Comparison of ENCODE assay signal across 8 cellular contexts in the genomic region with DNA sequence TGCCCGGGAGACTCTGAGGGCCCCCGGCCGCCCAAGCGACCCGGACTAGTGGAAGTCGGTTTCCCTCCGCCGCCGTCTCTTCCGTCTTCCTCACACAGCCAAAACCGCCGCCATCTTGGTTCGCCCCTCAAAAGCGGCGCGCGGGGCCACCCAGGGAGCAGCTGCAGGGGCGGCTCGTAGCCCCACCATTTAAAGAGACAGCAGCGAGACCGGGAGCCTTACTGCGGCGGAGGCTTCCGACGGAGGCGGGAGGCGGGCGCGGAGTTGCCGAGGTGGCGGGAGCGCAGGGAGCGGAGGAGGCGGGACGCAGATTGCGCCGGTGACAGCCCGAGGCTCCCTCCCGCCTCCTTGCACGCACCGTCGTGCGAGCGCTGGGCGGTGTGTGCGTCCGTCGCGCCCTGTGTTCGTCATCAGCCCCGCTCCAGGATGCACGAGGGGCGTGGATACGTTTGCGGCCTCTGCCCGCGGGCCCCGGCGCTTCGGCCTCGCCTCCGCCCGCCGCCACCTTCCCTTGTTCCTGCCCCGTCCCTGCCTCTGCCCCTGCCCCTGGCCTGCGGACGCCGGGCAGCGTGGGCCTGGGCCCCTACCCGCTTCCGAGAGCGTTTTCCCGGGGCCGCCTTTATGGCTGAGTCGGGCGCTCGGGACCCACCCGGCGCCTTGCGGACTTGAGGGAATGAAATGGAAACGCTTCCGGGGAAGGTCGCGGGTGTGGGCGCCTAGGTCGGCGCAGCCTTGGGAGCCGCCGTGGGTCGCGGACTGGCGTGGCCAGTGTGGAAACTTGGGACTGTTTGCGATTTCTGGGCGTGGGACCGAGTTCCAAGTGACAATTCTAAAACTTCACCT. TPM values are rescaled to one million over a fixed set of nuclear protein-coding genes. Genes with fewer than 3 reads are reported as not detected.
DNase-seq lines count a peak whose midpoint lies in the region; TF ChIP-seq lines count a peak whose summit lies in the region.

A gene (minus strand): TSS at position 140 of the 843 bp plus-strand sequence. CDS start 663 bp downstream, outside the sequence.

- no peaks in the 10 kb centered on the region for H3K27me3 ChIP-seq in suprapubic skin

- peaks cover 19% of the 10 kb centered on the region for H3K4me1 Mint-ChIP-seq in HFFc6 (ENCODE audit: low read depth)
- peaks cover 26% of the 10 kb centered on the region for H3K4me1 Mint-ChIP-seq in activated naive CD4-positive, alpha-beta T cell treated with anti-CD3 and anti-CD28 coated beads, Interleukin-2, amount 10 ng/mL, durations not matched to agents 7 days and 5 days

- peaks cover 19% of the 10 kb centered on the region for H3K36me3 Mint-ChIP-seq in HFFc6 (ENCODE audit: low read depth)
- H3K36me3 Mint-ChIP-seq in activated naive CD4-positive, alpha-beta T cell treated with anti-CD3 and anti-CD28 coated beads, Interleukin-2, amount 10 ng/mL, durations not matched to agents 7 days and 5 days: peaks cover 36% of the 10 kb centered on the region

- H3K27ac ChIP-seq in SK-N-MC: peak within 1 kb of the TSS; percentile 97
- peak within 1 kb of the TSS; percentile 99 for H3K27ac ChIP-seq in suprapubic skin

- peak; percentile 76 for TF ChIP-seq POLR2A in NB4 (IDR thresholded peaks at IDR 0.05; ENCODE audit: extremely low read depth, insufficient read length)
- TF ChIP-seq POLR2A in suprapubic skin (IDR thresholded peaks at IDR 0.05): peak; percentile 18 to 84

- peak; percentile 84 for DNase-seq in GM04503 (ENCODE audit: low read depth)
- peak; percentile 95 for DNase-seq in HFFc6
- DNase-seq in NB4 (ENCODE audit: low read depth): peak; percentile 98
- DNase-seq in SK-N-MC (ENCODE audit: low read depth, low spot score): peak; percentile 66
- peak; percentile 95 for DNase-seq in activated naive CD4-positive, alpha-beta T cell treated with anti-CD3 and anti-CD28 coated beads, Interleukin-2, amount 10 ng/mL, durations not matched to agents 7 days and 5 days
- DNase-seq in germinal center (ENCODE audit: low spot score): peak; percentile 94
- DNase-seq in nucleus accumbens (lab: John Stamatoyannopoulos, UW): peak; percentile 64 to 100 (median 92)
- DNase-seq in suprapubic skin (ENCODE audit: low spot score in 2 of 2): peak; percentile 95 to 96

- CTCF ChIA-PET in activated naive CD4-positive, alpha-beta T cell treated with anti-CD3 and anti-CD28 coated beads, Interleukin-2, amount 10 ng/mL, durations not matched to agents 7 days and 5 days (lab: Charles Lee): no interaction called here

- H3K36me3 ChIP-seq in SK-N-MC (ENCODE audit: insufficient read depth, low read length) (peaks cover 16% of the 10 kb centered on the region), suprapubic skin (no peaks in the 10 kb centered on the region)

- H3K27ac Mint-ChIP-seq in HFFc6: peak within 1 kb of the TSS; percentile 99
- peak within 1 kb of the TSS; percentile 100 for H3K27ac Mint-ChIP-seq in activated naive CD4-positive, alpha-beta T cell treated with anti-CD3 and anti-CD28 coated beads, Interleukin-2, amount 10 ng/mL, durations not matched to agents 7 days and 5 days

- H3K9ac ChIP-seq in SK-N-MC (ENCODE audit: insufficient read length): peak within 1 kb of the TSS; percentile 99

- H3K4me3 Mint-ChIP-seq in HFFc6: peak within 1 kb of the TSS; percentile 98
- peak within 1 kb of the TSS; percentile 100 for H3K4me3 Mint-ChIP-seq in activated naive CD4-positive, alpha-beta T cell treated with anti-CD3 and anti-CD28 coated beads, Interleukin-2, amount 10 ng/mL, durations not matched to agents 7 days and 5 days

- under 1% methylated on average over 50 of the region's 95 CpGs for WGBS in suprapubic skin

- H3K9me3 ChIP-seq in SK-N-MC (ENCODE audit: low read depth, low read length): no peaks in the 10 kb centered on the region
- H3K9me3 ChIP-seq in suprapubic skin: no peaks in the 10 kb centered on the region

- peaks cover 32% of the 10 kb centered on the region for H3K4me1 ChIP-seq in suprapubic skin

- H3K9me3 Mint-ChIP-seq in HFFc6: no peaks in the 10 kb centered on the region
- H3K9me3 Mint-ChIP-seq in activated naive CD4-positive, alpha-beta T cell treated with anti-CD3 and anti-CD28 coated beads, Interleukin-2, amount 10 ng/mL, durations not matched to agents 7 days and 5 days: no peaks in the 10 kb centered on the region

- TF ChIP-seq CTCF in HFFc6 (IDR thresholded peaks at IDR 0.05) (no peak), NB4 (IDR thresholded peaks at IDR 0.05; ENCODE audit: low read depth, low read length) (no peak), suprapubic skin (IDR thresholded peaks at IDR 0.05) (no peak)

- H3K27me3 Mint-ChIP-seq in HFFc6 (ENCODE audit: insufficient read depth): peaks cover 3% of the 10 kb centered on the region
- H3K27me3 Mint-ChIP-seq in activated naive CD4-positive, alpha-beta T cell treated with anti-CD3 and anti-CD28 coated beads, Interleukin-2, amount 10 ng/mL, durations not matched to agents 7 days and 5 days: peaks cover 21% of the 10 kb centered on the region

- H3K4me3 ChIP-seq in NB4 (ENCODE audit: low read depth, low read length) (peak within 1 kb of the TSS; percentile 87), SK-N-MC (peak within 1 kb of the TSS; percentile 99), suprapubic skin (peak within 1 kb of the TSS; percentile 92)

- TF ChIP-seq EP300 in suprapubic skin (IDR thresholded peaks at IDR 0.05): peak; percentile 58

RNA-seq across cellular contexts. Expression of the gene that starts here (rescaled TPM):
- 10 to 100 TPM; 49.0 to 55.6 (median 53.3) TPM for total RNA-seq in HFFc6 (2021; fragmentation: NEBNext Ultra II Directional; extraction: Animal tissue kit (Norgen Biotek cat#: 25700))
- 100 to 1,000 TPM in 2 of 4 donors, 10 to 100 TPM in 2; 79.4 to 132 (median 100) TPM for total RNA-seq in suprapubic skin

Comparison
In these comparisons a context has a peak if more than half of its experiments do, and no peak if none do; other contexts are left out.
1. Peak in every context shown above with its lines: DNase-seq, H3K4me3 ChIP-seq and H3K27ac ChIP-seq.